12 cellular contexts compared by ENCODE assay signal in genomic region chr1:24108334-24109165, GRCh38. TPM values are rescaled to one million over a fixed set of nuclear protein-coding genes. Genes with fewer than 3 reads are reported as not detected.
A peak's percentile ranks its signal among the peaks of the same experiment; 100 is the strongest.
DNase-seq lines count a peak whose midpoint lies in the region; ATAC-seq, FAIRE-seq and TF ChIP-seq lines count a peak whose summit lies in the region.
"Had no signal": no experiment of that assay in that cellular context is flagged by ENCODE, and none has a peak within 500 bp of the region (broad histone marks: within the 10 kb centered on the region; RNA-seq: fewer than 3 reads in every experiment).

No MANE protein-coding gene starts in this region.

- H3K27ac Mint-ChIP-seq in stimulated activated naive CD8-positive, alpha-beta T cell treated with anti-CD3 and anti-CD28 coated beads, Interleukin-15, amount 100 ng/mL, for 72 hours: no peak overlapping the region
- H3K27ac Mint-ChIP-seq in astrocyte (ENCODE audit: unreplicated experiment): peak overlapping the region; percentile 95

- no peaks in the 10 kb centered on the region for H3K9me3 ChIP-seq in astrocyte (ENCODE audit: insufficient read depth, low read depth, low read length)
- H3K9me3 ChIP-seq: stomach had no signal

- FAIRE-seq in astrocyte (lab: Jason Lieb, UNC) (peak; percentile 87), urothelium cell line (lab: Jason Lieb, UNC) (peak; percentile 82)

- H3K4me1 ChIP-seq in astrocyte (ENCODE audit: insufficient read depth, low read length): peaks cover 32% of the 10 kb centered on the region

- peak overlapping the region; percentile 62 for H3K4me2 ChIP-seq in astrocyte (ENCODE audit: low read length)

- H3K27me3 ChIP-seq in astrocyte (ENCODE audit: insufficient read depth, low read length): no peaks in the 10 kb centered on the region

- H3K27me3 Mint-ChIP-seq in stimulated activated naive CD8-positive, alpha-beta T cell treated with anti-CD3 and anti-CD28 coated beads, Interleukin-15, amount 100 ng/mL, for 72 hours: peaks cover 21% of the 10 kb centered on the region
- H3K27me3 Mint-ChIP-seq in astrocyte (ENCODE audit: low read depth, unreplicated experiment): no peaks in the 10 kb centered on the region

- H3K4me3 ChIP-seq in astrocyte (ENCODE audit: insufficient read depth, low read depth, low read length): no peak overlapping the region
- H3K4me3 ChIP-seq: stomach had no signal

- peak; percentile 15 for ATAC-seq in stimulated activated naive CD8-positive, alpha-beta T cell treated with anti-CD3 and anti-CD28 coated beads, Interleukin-15, Interleukin-2, amounts not matched to agents 100 U/mL and 50 U/mL, for 24 hours
- no peak for ATAC-seq in stimulated activated naive CD8-positive, alpha-beta T cell treated with anti-CD3 and anti-CD28 coated beads, Interleukin-15, amount 100 ng/mL, for 72 hours
- ATAC-seq in HG02610 (IDR thresholded peaks at IDR 0.05; ENCODE audit: unreplicated experiment) (no peak), HG03280 (IDR thresholded peaks at IDR 0.05; ENCODE audit: unreplicated experiment) (no peak)

- no peaks in the 10 kb centered on the region for H3K79me2 ChIP-seq in astrocyte (ENCODE audit: insufficient read depth, low read length)

- peaks cover 9% of the 10 kb centered on the region for H3K4me1 Mint-ChIP-seq in stimulated activated naive CD8-positive, alpha-beta T cell treated with anti-CD3 and anti-CD28 coated beads, Interleukin-15, amount 100 ng/mL, for 72 hours
- H3K4me1 Mint-ChIP-seq in astrocyte (ENCODE audit: low read depth, unreplicated experiment): peaks cover 26% of the 10 kb centered on the region

- peak overlapping the region; percentile 58 for H3K9ac ChIP-seq in astrocyte (ENCODE audit: low read length)

- no peaks in the 10 kb centered on the region for H3K9me3 Mint-ChIP-seq in stimulated activated naive CD8-positive, alpha-beta T cell treated with anti-CD3 and anti-CD28 coated beads, Interleukin-15, amount 100 ng/mL, for 72 hours
- no peaks in the 10 kb centered on the region for H3K9me3 Mint-ChIP-seq in astrocyte (ENCODE audit: unreplicated experiment)
- H3K9me3 Mint-ChIP-seq: endodermal cell had no signal

- no peaks in the 10 kb centered on the region for H3K36me3 Mint-ChIP-seq in astrocyte (ENCODE audit: low read depth, unreplicated experiment)

- peak overlapping the region; percentile 67 for H3K27ac ChIP-seq in astrocyte (ENCODE audit: low read depth, low read length)
- H3K27ac ChIP-seq: stomach had no signal

- DNase-seq in stimulated activated naive CD8-positive, alpha-beta T cell treated with anti-CD3 and anti-CD28 coated beads, Interleukin-15, Interleukin-2, amounts not matched to agents 100 U/mL and 50 U/mL, for 24 hours: no peak
- DNase-seq in stimulated activated naive CD8-positive, alpha-beta T cell treated with anti-CD3 and anti-CD28 coated beads, Interleukin-15, amount 100 ng/mL, for 72 hours: no peak
- DNase-seq in astrocyte (ENCODE audit: low read depth) (peak; percentile 89), islet precursor cell (peak; percentile 74), urothelium cell line (ENCODE audit: low spot score) (peak; percentile 81), NCI-H446 treated with DMSO at 0.1 percent for 48 hours (lab: John Stamatoyannopoulos, UW) (no peak)
- DNase-seq: DMS79, endodermal cell, stomach had no signal

- H3K4me3 Mint-ChIP-seq in stimulated activated naive CD8-positive, alpha-beta T cell treated with anti-CD3 and anti-CD28 coated beads, Interleukin-15, amount 100 ng/mL, for 72 hours: no peak overlapping the region
- H3K4me3 Mint-ChIP-seq in astrocyte (ENCODE audit: unreplicated experiment): peak overlapping the region; percentile 73
- H3K4me3 Mint-ChIP-seq: endodermal cell had no signal

- no peaks in the 10 kb centered on the region for H3K36me3 ChIP-seq in astrocyte (ENCODE audit: insufficient read depth, low read length)
- H3K36me3 ChIP-seq: stomach had no signal

- H2AFZ ChIP-seq in astrocyte (ENCODE audit: low read depth, low read length): peak overlapping the region; percentile 75

- H4K20me1 ChIP-seq in astrocyte (ENCODE audit: insufficient read depth, low read length): no peaks in the 10 kb centered on the region

- TF ChIP-seq CTCF in astrocyte (IDR thresholded peaks at IDR 0.05; ENCODE audit: insufficient read depth, low read depth, low read length): no peak

RNA-seq across cellular contexts. Expression of gene MYOM3, which starts 3.4 kb away (rescaled TPM):
- 1.0 and 1.4 TPM in 2 replicates for total RNA-seq in astrocyte
- total RNA-seq: osteocyte had no signal

RNA-seq across cellular contexts. Expression of gene IL22RA1, which starts 34.4 kb away (rescaled TPM):
- total RNA-seq in astrocyte: not detected in 2 replicates
- total RNA-seq: endodermal cell, osteocyte had no signal

Comparison
In these comparisons a context has a peak if more than half of its experiments do, and no peak if none do; other contexts are left out.
1. DNase-seq: peak in astrocyte (single experiment), islet precursor cell (single experiment) and urothelium cell line (single experiment); none in stimulated activated naive CD8-positive, alpha-beta T cell treated with anti-CD3 and anti-CD28 coated beads, Interleukin-15, Interleukin-2, amounts not matched to agents 100 U/mL and 50 U/mL, for 24 hours (single experiment), stimulated activated naive CD8-positive, alpha-beta T cell treated with anti-CD3 and anti-CD28 coated beads, Interleukin-15, amount 100 ng/mL, for 72 hours (0 of 2) and NCI-H446 treated with DMSO at 0.1 percent for 48 hours (single experiment).